15 cellular contexts compared by ENCODE assay signal in genomic region chrX:120668357-120668756, GRCh38. TPM values are rescaled to one million over a fixed set of nuclear protein-coding genes. Genes with fewer than 3 reads are reported as not detected.
A peak's percentile ranks its signal among the peaks of the same experiment; 100 is the strongest.
DNase-seq lines count a peak whose midpoint lies in the region; ATAC-seq, FAIRE-seq and TF ChIP-seq lines count a peak whose summit lies in the region.
"Had no signal": no experiment of that assay in that cellular context is flagged by ENCODE, and none has a peak within 500 bp of the region (broad histone marks: within the 10 kb centered on the region; RNA-seq: fewer than 3 reads in every experiment).

No MANE protein-coding gene starts in this region.

- no peak overlapping the region for H3K4me3 Mint-ChIP-seq in activated naive CD4-positive, alpha-beta T cell treated with anti-CD3 and anti-CD28 coated beads for 36 hours
- H3K4me3 Mint-ChIP-seq in astrocyte (ENCODE audit: unreplicated experiment) = no peak overlapping the region
- H3K4me3 Mint-ChIP-seq: CD8-positive, alpha-beta T cell had no signal

- peaks cover 2% of the 10 kb centered on the region for H3K9me3 Mint-ChIP-seq in activated naive CD4-positive, alpha-beta T cell treated with anti-CD3 and anti-CD28 coated beads for 36 hours
- H3K9me3 Mint-ChIP-seq in astrocyte (ENCODE audit: unreplicated experiment) = no peaks in the 10 kb centered on the region
- H3K9me3 Mint-ChIP-seq: CD8-positive, alpha-beta T cell had no signal

- intact Hi-C loops in activated naive CD4-positive, alpha-beta T cell treated with anti-CD3 and anti-CD28 coated beads for 36 hours (cut with micrococcal nuclease) = loop anchor here (10.0 kb wide), 1 partner anchor 284 kb away; no protein-coding TSS in a partner anchor

- H3K27me3 Mint-ChIP-seq in activated naive CD4-positive, alpha-beta T cell treated with anti-CD3 and anti-CD28 coated beads for 36 hours (ENCODE audit: low read depth) = no peaks in the 10 kb centered on the region
- H3K27me3 Mint-ChIP-seq in astrocyte (ENCODE audit: low read depth, unreplicated experiment) = no peaks in the 10 kb centered on the region

- H3K79me2 ChIP-seq in astrocyte (ENCODE audit: insufficient read depth, low read length) = no peaks in the 10 kb centered on the region

- ATAC-seq in stimulated activated naive CD8-positive, alpha-beta T cell treated with anti-CD3 and anti-CD28 coated beads, Interleukin-15, Interleukin-2, amounts not matched to agents 100 U/mL and 50 U/mL, for 24 hours = no peak
- no peak for ATAC-seq in HG03457 (IDR thresholded peaks at IDR 0.05; ENCODE audit: unreplicated experiment)
- ATAC-seq: CD8-positive, alpha-beta T cell had no signal

- H3K36me3 ChIP-seq in astrocyte (ENCODE audit: insufficient read depth, low read length) = no peaks in the 10 kb centered on the region
- H3K36me3 ChIP-seq: BLaER1 had no signal

- H3K27ac Mint-ChIP-seq in activated naive CD4-positive, alpha-beta T cell treated with anti-CD3 and anti-CD28 coated beads for 36 hours = no peak overlapping the region
- no peak overlapping the region for H3K27ac Mint-ChIP-seq in astrocyte (ENCODE audit: unreplicated experiment)
- H3K27ac Mint-ChIP-seq: CD8-positive, alpha-beta T cell had no signal

- H3K4me2 ChIP-seq in astrocyte (ENCODE audit: low read length) = no peak overlapping the region
- H3K4me2 ChIP-seq: BLaER1 had no signal

- no peak overlapping the region for H3K27ac ChIP-seq in astrocyte (ENCODE audit: low read depth, low read length)
- H3K27ac ChIP-seq: BLaER1 had no signal

- H3K4me1 ChIP-seq in astrocyte (ENCODE audit: insufficient read depth, low read length) = peaks cover 14% of the 10 kb centered on the region

- DNase-seq in activated naive CD4-positive, alpha-beta T cell treated with anti-CD3 and anti-CD28 coated beads for 36 hours = peak; percentile 3
- no peak for DNase-seq in activated naive CD4-positive, alpha-beta T cell treated with anti-CD3 and anti-CD28 coated beads, Interleukin-2, amount 50 U/mL, for 16 hours
- DNase-seq in astrocyte (ENCODE audit: low read depth) = no peak
- DNase-seq in fibroblast of mammary gland (ENCODE audit: low read depth) = peak; percentile 34
- no peak for DNase-seq in NCI-H774 (lab: John Stamatoyannopoulos, UW)
- DNase-seq in stimulated activated naive CD8-positive, alpha-beta T cell treated with anti-CD3 and anti-CD28 coated beads, Interleukin-15, Interleukin-2, amounts not matched to agents 100 U/mL and 50 U/mL, for 24 hours = no peak
- DNase-seq: 8988T; Calu3; CD8-positive, alpha-beta T cell; DMS79 treated with DMSO at 0.1 percent for 48 hours; GF-D8; GOT3; H7 had no signal

- no peaks in the 10 kb centered on the region for H3K36me3 Mint-ChIP-seq in activated naive CD4-positive, alpha-beta T cell treated with anti-CD3 and anti-CD28 coated beads for 36 hours (ENCODE audit: low read depth)
- H3K36me3 Mint-ChIP-seq in astrocyte (ENCODE audit: low read depth, unreplicated experiment) = no peaks in the 10 kb centered on the region
- H3K36me3 Mint-ChIP-seq: CD8-positive, alpha-beta T cell had no signal

- no peaks in the 10 kb centered on the region for H4K20me1 ChIP-seq in astrocyte (ENCODE audit: insufficient read depth, low read length)
- H4K20me1 ChIP-seq: BLaER1 had no signal

- no peak for TF ChIP-seq CTCF in astrocyte (IDR thresholded peaks at IDR 0.05; ENCODE audit: insufficient read depth, low read depth, low read length)
- TF ChIP-seq CTCF in fibroblast of mammary gland (conservative IDR thresholded peaks at IDR 0.05; ENCODE audit: control insufficient read depth, insufficient read depth, low read depth, low read length) = no peak

- no peaks in the 10 kb centered on the region for H3K27me3 ChIP-seq in astrocyte (ENCODE audit: insufficient read depth, low read length)
- H3K27me3 ChIP-seq: BLaER1 had no signal

- CTCF ChIA-PET in activated naive CD4-positive, alpha-beta T cell treated with anti-CD3 and anti-CD28 coated beads for 36 hours (lab: Charles Lee) = interaction anchor here (1.6 kb wide), 1 partner anchor 102 kb away, joined by 4 read pairs; no protein-coding TSS in a partner anchor

- peaks cover 4% of the 10 kb centered on the region for H3K4me1 Mint-ChIP-seq in activated naive CD4-positive, alpha-beta T cell treated with anti-CD3 and anti-CD28 coated beads for 36 hours (ENCODE audit: low read depth)
- peaks cover 5% of the 10 kb centered on the region for H3K4me1 Mint-ChIP-seq in astrocyte (ENCODE audit: low read depth, unreplicated experiment)

- H2AFZ ChIP-seq in astrocyte (ENCODE audit: low read depth, low read length) = no peak overlapping the region

- H3K4me3 ChIP-seq in astrocyte (ENCODE audit: insufficient read depth, low read depth, low read length) (no peak overlapping the region), fibroblast of mammary gland (ENCODE audit: control insufficient read depth, low read depth, low read length) (no peak overlapping the region)
- H3K4me3 ChIP-seq: BLaER1 had no signal

- H3K9me3 ChIP-seq in astrocyte (ENCODE audit: insufficient read depth, low read depth, low read length) = no peaks in the 10 kb centered on the region
- H3K9me3 ChIP-seq: BLaER1 had no signal

- H3K9ac ChIP-seq in astrocyte (ENCODE audit: low read length) = no peak overlapping the region
- H3K9ac ChIP-seq: BLaER1 had no signal

- FAIRE-seq in astrocyte (lab: Jason Lieb, UNC) = peak; percentile 68

RNA-seq across cellular contexts. Expression of gene C1GALT1C1, which starts 38.5 kb away (rescaled TPM):
- 10 to 100 TPM; 11.7 TPM for total RNA-seq in activated naive CD4-positive, alpha-beta T cell treated with anti-CD3 and anti-CD28 coated beads for 36 hours
- 12.7 and 12.8 TPM in 2 replicates for total RNA-seq in astrocyte

Comparison
In these comparisons a context has a peak if more than half of its experiments do, and no peak if none do; other contexts are left out.
1. DNase-seq: peak in activated naive CD4-positive, alpha-beta T cell treated with anti-CD3 and anti-CD28 coated beads for 36 hours (single experiment) and fibroblast of mammary gland (single experiment); none in activated naive CD4-positive, alpha-beta T cell treated with anti-CD3 and anti-CD28 coated beads, Interleukin-2, amount 50 U/mL, for 16 hours (single experiment), astrocyte (single experiment), NCI-H774 (single experiment) and stimulated activated naive CD8-positive, alpha-beta T cell treated with anti-CD3 and anti-CD28 coated beads, Interleukin-15, Interleukin-2, amounts not matched to agents 100 U/mL and 50 U/mL, for 24 hours (single experiment).